Comparison of ENCODE assay signal across 1 cellular context in genomic region chr6:13660893-13661292, GRCh38.
TF ChIP-seq lines count a peak whose summit lies in the region.

No MANE protein-coding gene starts in this region.

TF ChIP-seq in GM23338, 12 proteins besides CTCF, POLR2A, EP300 and RAD21:
- TF ChIP-seq ZNF462 (CRISPR knock-in tag; IDR thresholded peaks at IDR 0.05) (no peak), NANOG (IDR thresholded peaks at IDR 0.05; ENCODE audit: borderline replicate concordance) (no peak), STAT1 (IDR thresholded peaks at IDR 0.05; ENCODE audit: unreplicated experiment) (no peak), CREB1 (CRISPR knock-in tag; IDR thresholded peaks at IDR 0.05; ENCODE audit: low read depth) (no peak), POLR2AphosphoS5 (IDR thresholded peaks at IDR 0.05; ENCODE audit: low read depth) (no peak), REST (IDR thresholded peaks at IDR 0.05; ENCODE audit: unreplicated experiment) (no peak), EZH2 (IDR thresholded peaks at IDR 0.05; ENCODE audit: low read depth, unreplicated experiment) (no peak), ZNF331 (CRISPR knock-in tag; IDR thresholded peaks at IDR 0.05; ENCODE audit: low read depth) (no peak), ETS1 (IDR thresholded peaks at IDR 0.05) (no peak), ZNF114 (CRISPR knock-in tag; IDR thresholded peaks at IDR 0.05) (no peak), JUNB (IDR thresholded peaks at IDR 0.05; ENCODE audit: unreplicated experiment) (no peak)
